18 cellular contexts compared by ENCODE assay signal in the genomic region with DNA sequence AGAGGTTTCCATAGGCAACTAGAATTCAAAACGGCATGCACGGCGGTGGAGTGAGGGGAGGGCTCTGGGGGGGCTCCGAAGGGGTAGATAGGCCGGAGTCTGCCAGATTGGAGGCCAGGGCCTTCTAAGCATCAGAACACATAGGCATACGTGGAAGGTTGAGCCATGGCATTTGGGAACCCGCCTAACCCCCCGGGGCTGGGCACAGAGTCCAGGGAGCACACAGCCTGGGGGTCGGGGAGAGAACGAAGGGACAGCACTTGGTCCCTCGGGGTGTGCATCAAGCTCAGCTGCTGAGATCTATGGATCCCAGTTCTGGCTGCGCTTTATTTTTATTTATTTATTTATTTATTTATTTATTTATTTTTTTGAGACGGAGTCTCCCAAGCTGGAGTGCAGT.
"Had no signal": no experiment of that assay in that cellular context is flagged by ENCODE, and none has a peak within 500 bp of the region (broad histone marks: within the 10 kb centered on the region; RNA-seq: fewer than 3 reads in every experiment).

No MANE protein-coding gene starts in this region.

- H2AFZ ChIP-seq: hepatocyte, neural progenitor cell, parathyroid adenoma had no signal

- H3K36me3 ChIP-seq: ascending aorta, left ventricle myocardium inferior, neural progenitor cell, tibial artery had no signal

- DNase-seq: activated CD4-positive, alpha-beta T cell treated with anti-CD3 and anti-CD28 coated beads for 4 hours; activated CD8-positive, alpha-beta memory T cell treated with anti-CD3 and anti-CD28 coated beads, Interleukin-2, amount 50 U/mL, for 48 hours; activated CD8-positive, alpha-beta T cell treated with anti-CD3 and anti-CD28 coated beads, Interleukin-2, amount 10 ng/mL, durations not matched to agents 7 days and 5 days; activated naive CD4-positive, alpha-beta T cell; activated naive CD8-positive, alpha-beta T cell treated with anti-CD3 and anti-CD28 coated beads, Interleukin-2, amount 50 U/mL, for 24 hours; central memory CD4-positive, alpha-beta T cell; cortex of kidney; effector memory CD4-positive, alpha-beta T cell; kidney; left ventricle myocardium inferior; mesendoderm; retina; tibial artery had no signal

- H3K79me2 ChIP-seq: hepatocyte, parathyroid adenoma had no signal

- H3K4me1 ChIP-seq: left ventricle myocardium inferior, parathyroid adenoma had no signal

- H3K4me2 ChIP-seq: hepatocyte, neural progenitor cell had no signal

- H3K9ac ChIP-seq: neural progenitor cell, parathyroid adenoma had no signal

- H3K27ac Mint-ChIP-seq: activated CD8-positive, alpha-beta T cell treated with anti-CD3 and anti-CD28 coated beads, Interleukin-2, amount 10 ng/mL, durations not matched to agents 7 days and 5 days; activated naive CD8-positive, alpha-beta T cell treated with anti-CD3 and anti-CD28 coated beads, Interleukin-2, amount 50 U/mL, for 24 hours; neural progenitor cell; T-helper 2 cell treated with Interferon-gamma antibody and Interleukin-4, amounts not matched to agents 5 μg/mL and 100 μg/mL, for 36 hours had no signal

- H3K27ac ChIP-seq: ascending aorta, hepatocyte, left ventricle myocardium inferior, neural progenitor cell, parathyroid adenoma, tibial artery had no signal

- H3K4me3 ChIP-seq: ascending aorta, hepatocyte, left ventricle myocardium inferior, neural progenitor cell, tibial artery had no signal

- H3K27me3 ChIP-seq: ascending aorta, hepatocyte, neural progenitor cell, tibial artery had no signal

- H3K36me3 Mint-ChIP-seq: neural progenitor cell had no signal

- H3K9me3 Mint-ChIP-seq: activated naive CD8-positive, alpha-beta T cell treated with anti-CD3 and anti-CD28 coated beads, Interleukin-2, amount 50 U/mL, for 24 hours; neural progenitor cell; T-helper 2 cell treated with Interferon-gamma antibody and Interleukin-4, amounts not matched to agents 5 μg/mL and 100 μg/mL, for 36 hours had no signal

- ATAC-seq: activated CD8-positive, alpha-beta T cell treated with anti-CD3 and anti-CD28 coated beads, Interleukin-2, amount 10 ng/mL, durations not matched to agents 7 days and 5 days; activated naive CD8-positive, alpha-beta T cell treated with anti-CD3 and anti-CD28 coated beads, Interleukin-2, amount 50 U/mL, for 24 hours had no signal

- FAIRE-seq: kidney had no signal

- H3K4me3 Mint-ChIP-seq: activated CD8-positive, alpha-beta T cell treated with anti-CD3 and anti-CD28 coated beads, Interleukin-2, amount 10 ng/mL, durations not matched to agents 7 days and 5 days; activated naive CD8-positive, alpha-beta T cell treated with anti-CD3 and anti-CD28 coated beads, Interleukin-2, amount 50 U/mL, for 24 hours; neural progenitor cell; T-helper 2 cell treated with Interferon-gamma antibody and Interleukin-4, amounts not matched to agents 5 μg/mL and 100 μg/mL, for 36 hours had no signal

- H3K27me3 Mint-ChIP-seq: activated naive CD8-positive, alpha-beta T cell treated with anti-CD3 and anti-CD28 coated beads, Interleukin-2, amount 50 U/mL, for 24 hours had no signal

- H3K9me3 ChIP-seq: ascending aorta, left ventricle myocardium inferior, tibial artery had no signal
